17 cellular contexts compared by ENCODE assay signal in the genomic region with DNA sequence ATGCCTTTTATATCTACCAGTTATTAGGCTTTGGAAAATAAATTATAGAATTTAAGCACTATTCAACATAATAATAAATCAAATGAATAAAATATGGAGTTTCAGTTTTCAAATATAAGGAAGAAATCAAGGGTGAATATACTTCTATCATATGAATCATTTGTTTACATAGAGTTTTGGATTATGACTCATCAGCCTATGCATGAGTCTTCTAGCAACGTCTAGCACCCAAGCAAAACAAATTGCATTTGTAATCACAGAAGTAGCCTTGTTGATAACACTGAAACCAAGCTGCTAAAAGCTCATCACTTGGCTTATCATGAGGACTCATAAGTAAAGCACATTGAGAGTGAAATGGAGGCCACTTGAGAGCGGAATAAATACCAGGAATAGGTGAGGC.
"Had no signal": no experiment of that assay in that cellular context is flagged by ENCODE, and none has a peak within 500 bp of the region (broad histone marks: within the 10 kb centered on the region; RNA-seq: fewer than 3 reads in every experiment).

No MANE protein-coding gene starts in this region.

- H3K9me3 Mint-ChIP-seq: activated naive CD8-positive, alpha-beta T cell treated with anti-CD3 and anti-CD28 coated beads for 36 hours had no signal

- H3K27me3 Mint-ChIP-seq: activated CD4-positive, alpha-beta memory T cell treated with anti-CD3 and anti-CD28 coated beads, Interleukin-2, amount 10 ng/mL, durations not matched to agents 7 days and 5 days; activated naive CD8-positive, alpha-beta T cell treated with anti-CD3 and anti-CD28 coated beads for 36 hours had no signal

- H3K27ac ChIP-seq: cardiac muscle cell, neutrophil, right atrium auricular region, skin epidermis, VCaP had no signal

- H3K36me3 ChIP-seq: cardiac muscle cell, neutrophil, right atrium auricular region had no signal

- H3K9me3 ChIP-seq: neutrophil, right atrium auricular region had no signal

- H3K4me1 Mint-ChIP-seq: activated CD4-positive, alpha-beta memory T cell treated with anti-CD3 and anti-CD28 coated beads, Interleukin-2, amount 10 ng/mL, durations not matched to agents 7 days and 5 days; activated naive CD8-positive, alpha-beta T cell treated with anti-CD3 and anti-CD28 coated beads for 36 hours had no signal

- H3K4me3 Mint-ChIP-seq: activated CD4-positive, alpha-beta memory T cell treated with anti-CD3 and anti-CD28 coated beads, Interleukin-2, amount 10 ng/mL, durations not matched to agents 7 days and 5 days; activated naive CD8-positive, alpha-beta T cell treated with anti-CD3 and anti-CD28 coated beads for 36 hours had no signal

- H3K27me3 ChIP-seq: cardiac muscle cell, neutrophil, right atrium auricular region had no signal

- H3K27ac Mint-ChIP-seq: activated CD4-positive, alpha-beta memory T cell treated with anti-CD3 and anti-CD28 coated beads, Interleukin-2, amount 10 ng/mL, durations not matched to agents 7 days and 5 days; activated naive CD8-positive, alpha-beta T cell treated with anti-CD3 and anti-CD28 coated beads for 36 hours had no signal

- H3K4me1 ChIP-seq: right atrium auricular region had no signal

- H3K36me3 Mint-ChIP-seq: activated naive CD8-positive, alpha-beta T cell treated with anti-CD3 and anti-CD28 coated beads for 36 hours had no signal

- DNase-seq: activated CD4-positive, alpha-beta memory T cell treated with anti-CD3 and anti-CD28 coated beads, Interleukin-2, amount 10 ng/mL, durations not matched to agents 7 days and 5 days; activated gamma-delta T cell; activated naive CD8-positive, alpha-beta T cell treated with anti-CD3 and anti-CD28 coated beads for 36 hours; activated T-cell treated with anti-CD3 and anti-CD28 coated beads, Interleukin-2, amount 50 U/mL, for 48 hours; aorta; hippocampal formation; kidney glomerular epithelial cell; midbrain; posterior cingulate gyrus; T1000 had no signal

- H3K4me3 ChIP-seq: cardiac muscle cell, right atrium auricular region, skin epidermis had no signal

- FAIRE-seq: colon, endothelial cell of umbilical vein had no signal
